11 cellular contexts compared by ENCODE assay signal in genomic region chr3:48926425-48927392, GRCh38. TPM values are rescaled to one million over a fixed set of nuclear protein-coding genes. Genes with fewer than 3 reads are reported as not detected.
DNase-seq lines count a peak whose midpoint lies in the region; ATAC-seq and TF ChIP-seq lines count a peak whose summit lies in the region.
"Had no signal": no experiment of that assay in that cellular context is flagged by ENCODE, and none has a peak within 500 bp of the region (broad histone marks: within the 10 kb centered on the region; RNA-seq: fewer than 3 reads in every experiment).

No MANE protein-coding gene starts in this region.

- WGBS in right cardiac atrium: 86% methylated on average over 11 of the region's 11 CpGs

- no peaks in the 10 kb centered on the region for H3K27me3 ChIP-seq in right cardiac atrium (ENCODE audit: control insufficient read depth, insufficient read depth)
- H3K27me3 ChIP-seq in H7 (ENCODE audit: control insufficient read depth, insufficient read depth, low read length): no peaks in the 10 kb centered on the region
- H3K27me3 ChIP-seq: Peyer's patch had no signal

- H3K36me3 ChIP-seq in H7 (replicated peaks; ENCODE audit: control insufficient read depth, insufficient read depth, low read length): peaks cover 21% of the 10 kb centered on the region

- intact Hi-C loops in activated T-helper 2 cell treated with anti-CD3 and anti-CD28 coated beads, Interferon-gamma antibody, Interleukin-2, Interleukin-4, amounts not matched to agents 10 μg/mL and 5 μg/mL and 100 μg/mL, durations not matched to agents 14 hours and 24 hours and 36 hours (cut with micrococcal nuclease): no loop called here
- intact Hi-C loops in right cardiac atrium (cut with DNase I): no loop called here

- H3K27ac Mint-ChIP-seq in activated T-cell treated with anti-CD3 and anti-CD28 coated beads, Interleukin-2, amount 50 U/mL, for 24 hours: peak overlapping the region; percentile 89
- H3K27ac Mint-ChIP-seq in activated T-helper 2 cell treated with anti-CD3 and anti-CD28 coated beads, Interferon-gamma antibody, Interleukin-2, Interleukin-4, amounts not matched to agents 10 μg/mL and 5 μg/mL and 100 μg/mL, durations not matched to agents 14 hours and 24 hours and 36 hours: peak overlapping the region; percentile 80
- H3K27ac Mint-ChIP-seq: B cell had no signal

- peaks cover 69% of the 10 kb centered on the region for H3K4me1 Mint-ChIP-seq in activated T-cell treated with anti-CD3 and anti-CD28 coated beads, Interleukin-2, amount 50 U/mL, for 24 hours (ENCODE audit: low read depth)
- peaks cover 59% of the 10 kb centered on the region for H3K4me1 Mint-ChIP-seq in activated T-helper 2 cell treated with anti-CD3 and anti-CD28 coated beads, Interferon-gamma antibody, Interleukin-2, Interleukin-4, amounts not matched to agents 10 μg/mL and 5 μg/mL and 100 μg/mL, durations not matched to agents 14 hours and 24 hours and 36 hours (ENCODE audit: low read depth)

- DNase-seq in activated T-cell treated with anti-CD3 and anti-CD28 coated beads, Interleukin-2, amount 50 U/mL, for 24 hours: no peak
- DNase-seq in activated T-cell treated with anti-CD3 and anti-CD28 coated beads for 4 hours: no peak
- DNase-seq in activated T-helper 2 cell treated with anti-CD3 and anti-CD28 coated beads, Interferon-gamma antibody, Interleukin-2, Interleukin-4, amounts not matched to agents 10 μg/mL and 5 μg/mL and 100 μg/mL, durations not matched to agents 14 hours and 24 hours and 36 hours (ENCODE audit: low spot score): no peak
- peak in 1 of 3 donors; percentile 38 for DNase-seq in right cardiac atrium
- peak; percentile 57 for DNase-seq in stimulated activated CD8-positive, alpha-beta memory T cell treated with anti-CD3 and anti-CD28 coated beads, Interleukin-4, amount 100 ng/mL, for 48 hours
- no peak for DNase-seq in coronary artery (ENCODE audit: low spot score)
- DNase-seq in H7: no peak
- DNase-seq in NK-92 (lab: John Stamatoyannopoulos, UW; ENCODE audit: unreplicated experiment): no peak
- DNase-seq: Kasumi-1, Peyer's patch had no signal

- H3K36me3 Mint-ChIP-seq in activated T-cell treated with anti-CD3 and anti-CD28 coated beads, Interleukin-2, amount 50 U/mL, for 24 hours (ENCODE audit: low read depth): peaks cover 90% of the 10 kb centered on the region
- H3K36me3 Mint-ChIP-seq in activated T-helper 2 cell treated with anti-CD3 and anti-CD28 coated beads, Interferon-gamma antibody, Interleukin-2, Interleukin-4, amounts not matched to agents 10 μg/mL and 5 μg/mL and 100 μg/mL, durations not matched to agents 14 hours and 24 hours and 36 hours (ENCODE audit: low read depth): peaks cover 75% of the 10 kb centered on the region

- no peaks in the 10 kb centered on the region for H3K9me3 Mint-ChIP-seq in activated T-cell treated with anti-CD3 and anti-CD28 coated beads, Interleukin-2, amount 50 U/mL, for 24 hours
- H3K9me3 Mint-ChIP-seq in activated T-helper 2 cell treated with anti-CD3 and anti-CD28 coated beads, Interferon-gamma antibody, Interleukin-2, Interleukin-4, amounts not matched to agents 10 μg/mL and 5 μg/mL and 100 μg/mL, durations not matched to agents 14 hours and 24 hours and 36 hours: no peaks in the 10 kb centered on the region

- ATAC-seq in right cardiac atrium: peak; percentile 19 to 62

- H3K27me3 Mint-ChIP-seq in activated T-cell treated with anti-CD3 and anti-CD28 coated beads, Interleukin-2, amount 50 U/mL, for 24 hours: no peaks in the 10 kb centered on the region
- H3K27me3 Mint-ChIP-seq in activated T-helper 2 cell treated with anti-CD3 and anti-CD28 coated beads, Interferon-gamma antibody, Interleukin-2, Interleukin-4, amounts not matched to agents 10 μg/mL and 5 μg/mL and 100 μg/mL, durations not matched to agents 14 hours and 24 hours and 36 hours (ENCODE audit: low read depth): no peaks in the 10 kb centered on the region
- H3K27me3 Mint-ChIP-seq: B cell had no signal

- peaks cover 4% of the 10 kb centered on the region for H3K4me1 ChIP-seq in right cardiac atrium (ENCODE audit: control insufficient read depth, insufficient read depth, low read length)

- TF ChIP-seq CTCF in coronary artery (IDR thresholded peaks at IDR 0.05): no peak

- H3K27ac ChIP-seq in right cardiac atrium (ENCODE audit: low read length) (peak overlapping the region; percentile 95), coronary artery (no peak overlapping the region)
- H3K27ac ChIP-seq: Peyer's patch had no signal

- H3K4me3 ChIP-seq in right cardiac atrium (ENCODE audit: low read length): no peak overlapping the region
- H3K4me3 ChIP-seq in coronary artery: no peak overlapping the region
- no peak overlapping the region for H3K4me3 ChIP-seq in H7 (ENCODE audit: insufficient read depth, low read depth, low read length)
- H3K4me3 ChIP-seq: Peyer's patch had no signal

- no peaks in the 10 kb centered on the region for H3K9me3 ChIP-seq in right cardiac atrium (ENCODE audit: control insufficient read depth, low read length)
- H3K9me3 ChIP-seq: Peyer's patch had no signal

- peak overlapping the region; percentile 60 for H3K4me3 Mint-ChIP-seq in activated T-cell treated with anti-CD3 and anti-CD28 coated beads, Interleukin-2, amount 50 U/mL, for 24 hours
- peak overlapping the region; percentile 58 for H3K4me3 Mint-ChIP-seq in activated T-helper 2 cell treated with anti-CD3 and anti-CD28 coated beads, Interferon-gamma antibody, Interleukin-2, Interleukin-4, amounts not matched to agents 10 μg/mL and 5 μg/mL and 100 μg/mL, durations not matched to agents 14 hours and 24 hours and 36 hours (ENCODE audit: low read depth)
- H3K4me3 Mint-ChIP-seq: B cell had no signal

RNA-seq across cellular contexts. Expression of gene ARIH2, which starts 8.1 kb away (rescaled TPM):
- 156 and 163 TPM in 2 replicates for total RNA-seq in activated T-helper 2 cell treated with anti-CD3 and anti-CD28 coated beads, Interferon-gamma antibody, Interleukin-2, Interleukin-4, amounts not matched to agents 10 μg/mL and 5 μg/mL and 100 μg/mL, durations not matched to agents 14 hours and 24 hours and 36 hours
- total RNA-seq in right cardiac atrium: 100 to 1,000 TPM in 2 of 4 donors, 10 to 100 TPM in 2; 95.5 to 122 (median 103) TPM
- 62.2 TPM for polyA plus RNA-seq in right cardiac atrium
- 120 and 125 TPM in 2 replicates for total RNA-seq in H7 (2014; rRNA removed; shearing (Covaris generic))

RNA-seq across cellular contexts. Expression of gene SLC25A20, which starts 28.0 kb away (rescaled TPM):
- total RNA-seq in activated T-helper 2 cell treated with anti-CD3 and anti-CD28 coated beads, Interferon-gamma antibody, Interleukin-2, Interleukin-4, amounts not matched to agents 10 μg/mL and 5 μg/mL and 100 μg/mL, durations not matched to agents 14 hours and 24 hours and 36 hours: 16.2 and 19.0 TPM in 2 replicates
- total RNA-seq in right cardiac atrium: 10 to 100 TPM; 43.6 to 48.2 (median 45.1) TPM
- polyA plus RNA-seq in right cardiac atrium: 57.7 TPM
- total RNA-seq in H7 (2014; rRNA removed; shearing (Covaris generic)): 14.6 and 18.4 TPM in 2 replicates
